22 cellular contexts compared by ENCODE assay signal in genomic region chr4:2833671-2834000, GRCh38. TPM values are rescaled to one million over a fixed set of nuclear protein-coding genes. Genes with fewer than 3 reads are reported as not detected.
A peak's percentile ranks its signal among the peaks of the same experiment; 100 is the strongest.
DNase-seq lines count a peak whose midpoint lies in the region; ATAC-seq, FAIRE-seq and TF ChIP-seq lines count a peak whose summit lies in the region.
"Had no signal": no experiment of that assay in that cellular context is flagged by ENCODE, and none has a peak within 500 bp of the region (broad histone marks: within the 10 kb centered on the region; RNA-seq: fewer than 3 reads in every experiment).

No MANE protein-coding gene starts in this region.

- no peak overlapping the region for H3K9ac ChIP-seq in HepG2 (ENCODE audit: insufficient read depth, low read depth, low read length)
- H3K9ac ChIP-seq: GM23248 had no signal

- TF ChIP-seq POLR2A in right lobe of liver (IDR thresholded peaks at IDR 0.05): no peak
- no peak for TF ChIP-seq POLR2A in HepG2 (IDR thresholded peaks at IDR 0.05; ENCODE audit: insufficient read depth in 1 of 2, low read depth in 2 of 2, low read length in 2 of 2)

- H3K27me3 ChIP-seq in right lobe of liver (no peaks in the 10 kb centered on the region), HepG2 (ENCODE audit: control insufficient read depth in 1 of 2, insufficient read depth in 2 of 2, low read length in 2 of 2) (no peaks in the 10 kb centered on the region)
- H3K27me3 ChIP-seq: colonic mucosa, vagina had no signal

- H3K4me1 ChIP-seq in right lobe of liver: peaks cover 0 to 33% (median 4%) of the 10 kb centered on the region in 4 donors
- H3K4me1 ChIP-seq in HepG2 (ENCODE audit: insufficient read depth, low read length): peaks cover 11% of the 10 kb centered on the region
- H3K4me1 ChIP-seq: colonic mucosa had no signal

- H3K27ac ChIP-seq in right lobe of liver (no peak overlapping the region), HepG2 (ENCODE audit: extremely low read length, insufficient read depth, low read length) (no peak overlapping the region)
- H3K27ac ChIP-seq: colonic mucosa, GM23248, psoas muscle, vagina had no signal

- intact Hi-C loops in right lobe of liver (cut with DNase I) (no loop called here), HepG2 (cut with micrococcal nuclease; ENCODE audit: unreplicated experiment) (no loop called here), natural killer cell (cut with micrococcal nuclease) (no loop called here)

- TF ChIP-seq EP300 in HepG2 (IDR thresholded peaks at IDR 0.05; ENCODE audit: low read depth in 2 of 2, low read length in 2 of 2) (no peak), HepG2 (CRISPR knock-in tag; IDR thresholded peaks at IDR 0.05; ENCODE audit: borderline replicate concordance) (no peak)

- 92% methylated on average over 2 of the region's 7 CpGs for WGBS in right lobe of liver (ENCODE audit: insufficient coverage, low coverage, low lambda C conversion rate, missing lambda C conversion rate)
- WGBS in HepG2 (ENCODE audit: low lambda C conversion rate): 71% methylated on average over 1 of the region's 7 CpGs

- in situ Hi-C loops in HepG2 (cut with HindIII; ENCODE audit: extremely low pct_ligation_motif_present, low pct_unique_long_range_greater_than_20kb): no loop called here

- H3K4me2 ChIP-seq in HepG2 (ENCODE audit: low read depth, low read length): no peak overlapping the region

- H2AFZ ChIP-seq in HepG2 (ENCODE audit: low read length): no peak overlapping the region
- H2AFZ ChIP-seq: GM23248 had no signal

- ATAC-seq in right lobe of liver (no peak), HepG2 (no peak), natural killer cell (no peak), GM18519 (IDR thresholded peaks at IDR 0.05; ENCODE audit: low FRiP score, unreplicated experiment) (no peak)
- ATAC-seq: activated naive CD4-positive, alpha-beta T cell treated with anti-CD3 and anti-CD28 coated beads, Interleukin-2, amount 50 U/mL, for 72 hours; psoas muscle had no signal

- H3K4me1 Mint-ChIP-seq in chondrocyte (ENCODE audit: low read depth): peaks cover 27% of the 10 kb centered on the region
- peaks cover 40 to 74% of the 10 kb centered on the region in 2 donors for H3K4me1 Mint-ChIP-seq in natural killer cell
- peaks cover 30% of the 10 kb centered on the region for H3K4me1 Mint-ChIP-seq in T-helper 2 cell treated with Interferon-gamma antibody and Interleukin-4, amounts not matched to agents 5 μg/mL and 100 μg/mL, for 36 hours (ENCODE audit: low read depth)

- TF ChIP-seq RAD21 in HepG2 (CRISPR knock-in tag; IDR thresholded peaks at IDR 0.05): no peak

- no peaks in the 10 kb centered on the region for H4K20me1 ChIP-seq in HepG2 (ENCODE audit: insufficient read depth, low read length)

- FAIRE-seq in HepG2 (lab: Jason Lieb, UNC): no peak
- FAIRE-seq: small intestine, TTC549 had no signal

- H3K9me3 Mint-ChIP-seq in chondrocyte (ENCODE audit: low read depth) (no peaks in the 10 kb centered on the region), natural killer cell (no peaks in the 10 kb centered on the region)
- H3K9me3 Mint-ChIP-seq in T-helper 2 cell treated with Interferon-gamma antibody and Interleukin-4, amounts not matched to agents 5 μg/mL and 100 μg/mL, for 36 hours: no peaks in the 10 kb centered on the region
- H3K9me3 Mint-ChIP-seq: activated CD4-positive, alpha-beta T cell treated with anti-CD3 and anti-CD28 coated beads, Interleukin-2, amount 10 ng/mL, durations not matched to agents 7 days and 5 days; activated naive CD4-positive, alpha-beta T cell treated with anti-CD3 and anti-CD28 coated beads, Interleukin-2, amount 50 U/mL, for 72 hours; nephron had no signal

- BruUV-seq in HepG2 (replicated peaks; lab: Mats Ljungman, UMichigan): no TSS peak

- H3K4me3 Mint-ChIP-seq in chondrocyte (ENCODE audit: unreplicated experiment): no peak overlapping the region
- H3K4me3 Mint-ChIP-seq in natural killer cell: no peak overlapping the region
- no peak overlapping the region for H3K4me3 Mint-ChIP-seq in T-helper 2 cell treated with Interferon-gamma antibody and Interleukin-4, amounts not matched to agents 5 μg/mL and 100 μg/mL, for 36 hours
- H3K4me3 Mint-ChIP-seq: activated CD4-positive, alpha-beta T cell treated with anti-CD3 and anti-CD28 coated beads, Interleukin-2, amount 10 ng/mL, durations not matched to agents 7 days and 5 days; nephron had no signal

- H3K27me3 Mint-ChIP-seq in chondrocyte (ENCODE audit: low read depth) (no peaks in the 10 kb centered on the region), natural killer cell (ENCODE audit: low read depth in 2 of 2) (no peaks in the 10 kb centered on the region)
- no peaks in the 10 kb centered on the region for H3K27me3 Mint-ChIP-seq in T-helper 2 cell treated with Interferon-gamma antibody and Interleukin-4, amounts not matched to agents 5 μg/mL and 100 μg/mL, for 36 hours (ENCODE audit: low read depth)
- H3K27me3 Mint-ChIP-seq: activated CD4-positive, alpha-beta T cell treated with anti-CD3 and anti-CD28 coated beads, Interleukin-2, amount 10 ng/mL, durations not matched to agents 7 days and 5 days had no signal

- H3K9me3 ChIP-seq in right lobe of liver (no peaks in the 10 kb centered on the region), HepG2 (ENCODE audit: low read length) (no peaks in the 10 kb centered on the region)
- H3K9me3 ChIP-seq: colonic mucosa, psoas muscle, vagina had no signal

- H3K79me2 ChIP-seq in HepG2 (ENCODE audit: insufficient read depth, low read length): no peaks in the 10 kb centered on the region

- H3K36me3 ChIP-seq in right lobe of liver (peaks cover 0 to 54% (median 25%) of the 10 kb centered on the region in 4 donors), HepG2 (replicated peaks in 1 of 2; ENCODE audit: control insufficient read depth in 1 of 2, insufficient read depth in 2 of 2, low read length in 2 of 2) (peaks cover 8 to 32% of the 10 kb centered on the region in 2 experiments; a peak in 3 of 5 replicates)

- H3K36me3 Mint-ChIP-seq in chondrocyte (ENCODE audit: low read depth) (peaks cover 16% of the 10 kb centered on the region), natural killer cell (no peaks in the 10 kb centered on the region)
- peaks cover 36% of the 10 kb centered on the region for H3K36me3 Mint-ChIP-seq in T-helper 2 cell treated with Interferon-gamma antibody and Interleukin-4, amounts not matched to agents 5 μg/mL and 100 μg/mL, for 36 hours (ENCODE audit: low read depth)

- H3K4me3 ChIP-seq in right lobe of liver: no peak overlapping the region
- H3K4me3 ChIP-seq in HepG2 (replicated peaks in 1 of 3; ENCODE audit: insufficient read depth in 1 of 3, low read depth in 2 of 3, low read length in 3 of 3): no peak overlapping the region
- H3K4me3 ChIP-seq: colonic mucosa, GM23248, psoas muscle, vagina had no signal

- no peak overlapping the region for H3K27ac Mint-ChIP-seq in chondrocyte (ENCODE audit: unreplicated experiment)
- H3K27ac Mint-ChIP-seq in natural killer cell: peak overlapping the region; percentile 84 to 88
- H3K27ac Mint-ChIP-seq in T-helper 2 cell treated with Interferon-gamma antibody and Interleukin-4, amounts not matched to agents 5 μg/mL and 100 μg/mL, for 36 hours: no peak overlapping the region
- H3K27ac Mint-ChIP-seq: nephron had no signal

- POLR2A ChIA-PET in HepG2 (lab: Yijun Ruan, JAX): no interaction called here

- TF ChIP-seq CTCF in right lobe of liver (IDR thresholded peaks at IDR 0.05) (no peak), HepG2 (CRISPR knock-in tag; IDR thresholded peaks at IDR 0.05) (no peak), chondrocyte (IDR thresholded peaks at IDR 0.05) (no peak), natural killer cell (IDR thresholded peaks at IDR 0.05) (no peak)

- CTCF ChIA-PET in HepG2 (lab: Yijun Ruan, JAX; ENCODE audit: low intra/inter-chr PET ratio, low total read pairs): no interaction called here

- DNase-seq in right lobe of liver: peak in 2 of 3 donors; percentile 15 to 45
- DNase-seq in HepG2 (ENCODE audit: low spot score): no peak
- peak; percentile 79 for DNase-seq in chondrocyte (ENCODE audit: low spot score)
- no peak for DNase-seq in natural killer cell
- no peak for DNase-seq in NCI-H146 treated with DMSO at 0.1 percent for 48 hours (lab: John Stamatoyannopoulos, UW; ENCODE audit: unreplicated experiment)
- DNase-seq in epidermal melanocyte (ENCODE audit: insufficient read length, low spot score): no peak
- no peak for DNase-seq in T-helper 2 cell treated with Interferon-gamma antibody and Interleukin-4, amounts not matched to agents 5 μg/mL and 100 μg/mL, for 36 hours (ENCODE audit: low spot score)
- DNase-seq: activated CD4-positive, alpha-beta T cell treated with anti-CD3 and anti-CD28 coated beads, Interleukin-2, amount 10 ng/mL, durations not matched to agents 7 days and 5 days; colonic mucosa; EL; GM23248; NCI-H1092 treated with DMSO at 0.1 percent for 48 hours; NCI-H2081 treated with DMSO at 0.1 percent for 48 hours; small intestine; stimulated activated CD4-positive, alpha-beta T cell treated with anti-CD3 and anti-CD28 coated beads, Interleukin-4, amount 100 ng/mL, for 1 hour; substantia nigra had no signal

RNA-seq across cellular contexts. Expression of gene ADD1, which starts 10.0 kb away (rescaled TPM):
- total RNA-seq in right lobe of liver (100 to 1,000 TPM in 3 of 6 experiments, 10 to 100 TPM in 3; 94.4 to 120 (median 103) TPM), HepG2 (2016; rRNA removed; fragmentation: Illumina TruSeq; extraction: Trizol) (122 and 133 TPM in 2 replicates), chondrocyte (240 to 269 TPM (median 256 TPM) in 3 replicates), natural killer cell (100 to 1,000 TPM; 383 to 465 (median 452) TPM)
- total RNA-seq in HepG2 (2016; cell fraction: cytosol; rRNA removed; fragmentation: Illumina TruSeq; extraction: Trizol; ENCODE audit: low read depth): 25.1 and 28.0 TPM in 2 replicates
- total RNA-seq in HepG2 (2016; cell fraction: insoluble cytoplasmic fraction; rRNA removed; fragmentation: Illumina TruSeq; extraction: Trizol): 104 and 117 TPM in 2 replicates
- 56.9 and 59.3 TPM in 2 replicates for total RNA-seq in HepG2 (2016; cell fraction: membrane; rRNA removed; fragmentation: Illumina TruSeq; extraction: Trizol)
- 109 and 119 TPM in 2 replicates for total RNA-seq in HepG2 (2016; cell fraction: nucleus; rRNA removed; fragmentation: Illumina TruSeq; extraction: Trizol)
- polyA plus RNA-seq in HepG2 (2011; rRNA removed): 73.9 and 76.3 TPM in 2 replicates
- 48.1 and 66.3 TPM in 2 replicates for polyA plus RNA-seq in HepG2 (2011; cell fraction: cytosol; rRNA removed)
- 210 and 221 TPM in 2 replicates for polyA plus RNA-seq in HepG2 (2011; cell fraction: nucleus; rRNA removed)
- polyA plus RNA-seq in HepG2 (2012): 70.7 and 77.6 TPM in 2 replicates
- polyA plus RNA-seq in HepG2 (2016; cell fraction: cytosol; fragmentation: Illumina TruSeq; extraction: Trizol; ENCODE audit: low read depth): 11.6 and 13.4 TPM in 2 replicates
- polyA plus RNA-seq in HepG2 (2016; cell fraction: insoluble cytoplasmic fraction; fragmentation: Illumina TruSeq; extraction: Trizol; ENCODE audit: low read depth): 90.6 and 120 TPM in 2 replicates
- 40.3 and 41.9 TPM in 2 replicates for polyA plus RNA-seq in HepG2 (2016; cell fraction: membrane; fragmentation: Illumina TruSeq; extraction: Trizol; ENCODE audit: low read depth)
- polyA plus RNA-seq in HepG2 (2016; cell fraction: nucleus; fragmentation: Illumina TruSeq; extraction: Trizol; ENCODE audit: insufficient read depth, low read depth): 163 and 167 TPM in 2 replicates
- polyA minus RNA-seq in HepG2 (2011; rRNA and poly(A)+ RNA removed; ENCODE audit: low replicate concordance): 28.2 and 90.0 TPM in 2 replicates
- polyA minus RNA-seq in HepG2 (2011; cell fraction: cytosol; rRNA and poly(A)+ RNA removed): 43.0 and 48.4 TPM in 2 replicates
- 99.5 and 109 TPM in 2 replicates for polyA minus RNA-seq in HepG2 (2011; cell fraction: nucleus; rRNA and poly(A)+ RNA removed)

RNA-seq across cellular contexts. Expression of gene SH3BP2, which starts 40.8 kb away (rescaled TPM):
- 10 to 100 TPM; 34.9 to 51.8 (median 40.7) TPM for total RNA-seq in right lobe of liver
- total RNA-seq in HepG2 (2016; rRNA removed; fragmentation: Illumina TruSeq; extraction: Trizol): 7.0 and 16.9 TPM in 2 replicates
- 8.3 and 8.9 TPM in 2 replicates for total RNA-seq in HepG2 (2016; cell fraction: cytosol; rRNA removed; fragmentation: Illumina TruSeq; extraction: Trizol; ENCODE audit: low read depth)
- 6.0 and 17.5 TPM in 2 replicates for total RNA-seq in HepG2 (2016; cell fraction: insoluble cytoplasmic fraction; rRNA removed; fragmentation: Illumina TruSeq; extraction: Trizol)
- 10.1 and 13.2 TPM in 2 replicates for total RNA-seq in HepG2 (2016; cell fraction: membrane; rRNA removed; fragmentation: Illumina TruSeq; extraction: Trizol)
- 24.2 and 26.2 TPM in 2 replicates for total RNA-seq in HepG2 (2016; cell fraction: nucleus; rRNA removed; fragmentation: Illumina TruSeq; extraction: Trizol)
- polyA plus RNA-seq in HepG2 (2011; rRNA removed): 34.5 and 38.6 TPM in 2 replicates
- polyA plus RNA-seq in HepG2 (2011; cell fraction: cytosol; rRNA removed): 9.0 and 10.4 TPM in 2 replicates
- polyA plus RNA-seq in HepG2 (2011; cell fraction: nucleus; rRNA removed): 190 and 200 TPM in 2 replicates
- polyA plus RNA-seq in HepG2 (2012): 8.5 and 20.0 TPM in 2 replicates
- polyA plus RNA-seq in HepG2 (2016; cell fraction: cytosol; fragmentation: Illumina TruSeq; extraction: Trizol; ENCODE audit: low read depth): 8.6 and 9.1 TPM in 2 replicates
- polyA plus RNA-seq in HepG2 (2016; cell fraction: insoluble cytoplasmic fraction; fragmentation: Illumina TruSeq; extraction: Trizol; ENCODE audit: low read depth): 8.9 and 10.1 TPM in 2 replicates
- polyA plus RNA-seq in HepG2 (2016; cell fraction: membrane; fragmentation: Illumina TruSeq; extraction: Trizol; ENCODE audit: low read depth): 12.6 and 15.4 TPM in 2 replicates
- polyA plus RNA-seq in HepG2 (2016; cell fraction: nucleus; fragmentation: Illumina TruSeq; extraction: Trizol; ENCODE audit: insufficient read depth, low read depth): 68.6 and 68.9 TPM in 2 replicates
- 33.1 and 43.4 TPM in 2 replicates for polyA minus RNA-seq in HepG2 (2011; rRNA and poly(A)+ RNA removed; ENCODE audit: low replicate concordance)
- 8.4 and 8.5 TPM in 2 replicates for polyA minus RNA-seq in HepG2 (2011; cell fraction: cytosol; rRNA and poly(A)+ RNA removed)
- 60.7 and 63.2 TPM in 2 replicates for polyA minus RNA-seq in HepG2 (2011; cell fraction: nucleus; rRNA and poly(A)+ RNA removed)
- 50.1 to 63.1 TPM (median 59.8 TPM) in 3 replicates for total RNA-seq in chondrocyte
- 100 to 1,000 TPM; 213 to 283 (median 221) TPM for total RNA-seq in natural killer cell

Comparison
In these comparisons a context has a peak if more than half of its experiments do, and no peak if none do; other contexts are left out.
1. DNase-seq: peak in right lobe of liver (2 of 3) and chondrocyte (single experiment); none in HepG2 (single experiment), natural killer cell (single experiment), NCI-H146 treated with DMSO at 0.1 percent for 48 hours (single experiment), epidermal melanocyte (single experiment) and T-helper 2 cell treated with Interferon-gamma antibody and Interleukin-4, amounts not matched to agents 5 μg/mL and 100 μg/mL, for 36 hours (single experiment).
2. H3K27ac Mint-ChIP-seq: peak in natural killer cell (2 of 2); none in chondrocyte (single experiment) and T-helper 2 cell treated with Interferon-gamma antibody and Interleukin-4, amounts not matched to agents 5 μg/mL and 100 μg/mL, for 36 hours (single experiment).